Comparison of ENCODE assay signal across 7 cellular contexts in genomic region chr2:230852113-230852512, GRCh38.
"Had no signal": no experiment of that assay in that cellular context is flagged by ENCODE, and none has a peak within 500 bp of the region (broad histone marks: within the 10 kb centered on the region; RNA-seq: fewer than 3 reads in every experiment).

No MANE protein-coding gene starts in this region.

- DNase-seq: IMR-90, KBM-7, KG1 had no signal

- H3K9ac ChIP-seq: KMS-11 had no signal

- H3K27ac ChIP-seq: HL-60, KMS-11 had no signal

- H3K4me2 ChIP-seq: KMS-11 had no signal

- ATAC-seq: HepG2 had no signal

- FAIRE-seq: HepG2, HTR-8/SVneo had no signal
